1 cellular context compared by ENCODE assay signal in the genomic region with DNA sequence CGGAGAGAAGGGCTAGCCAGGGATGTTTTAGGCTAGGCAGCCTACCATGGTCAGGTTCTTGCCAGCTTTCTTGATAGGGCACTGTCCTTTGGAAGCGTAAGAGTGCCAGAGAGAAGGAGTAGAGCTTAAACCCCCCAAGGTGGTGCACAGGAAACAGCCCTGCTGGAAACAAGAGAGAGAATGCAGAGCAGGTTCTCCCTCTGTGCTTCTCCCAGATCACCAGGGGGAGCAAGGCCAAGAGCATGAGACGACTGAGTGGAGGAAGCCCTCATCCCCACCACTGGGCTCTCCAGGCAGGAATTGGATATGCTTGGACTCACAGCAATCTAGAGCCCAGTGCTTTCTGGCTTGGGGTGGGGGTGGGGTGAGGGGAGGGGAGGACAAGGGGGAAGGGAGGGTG.
TF ChIP-seq lines count a peak whose summit lies in the region.

No MANE protein-coding gene starts in this region.

TF ChIP-seq in SK-N-SH, 30 proteins besides CTCF, POLR2A, EP300 and RAD21 (continued from another document):
- TF ChIP-seq, protein P1, sequence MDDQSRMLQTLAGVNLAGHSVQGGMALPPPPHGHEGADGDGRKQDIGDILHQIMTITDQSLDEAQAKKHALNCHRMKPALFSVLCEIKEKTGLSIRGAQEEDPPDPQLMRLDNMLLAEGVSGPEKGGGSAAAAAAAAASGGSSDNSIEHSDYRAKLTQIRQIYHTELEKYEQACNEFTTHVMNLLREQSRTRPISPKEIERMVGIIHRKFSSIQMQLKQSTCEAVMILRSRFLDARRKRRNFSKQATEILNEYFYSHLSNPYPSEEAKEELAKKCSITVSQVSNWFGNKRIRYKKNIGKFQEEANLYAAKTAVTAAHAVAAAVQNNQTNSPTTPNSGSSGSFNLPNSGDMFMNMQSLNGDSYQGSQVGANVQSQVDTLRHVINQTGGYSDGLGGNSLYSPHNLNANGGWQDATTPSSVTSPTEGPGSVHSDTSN (IDR thresholded peaks at IDR 0.05): no peak
- TF ChIP-seq SMC3 (IDR thresholded peaks at IDR 0.05; ENCODE audit: low read depth, low read length) (no peak), CHD2 (IDR thresholded peaks at IDR 0.05; ENCODE audit: low read length, partially characterized antibody) (no peak), POLR2AphosphoS5 (IDR thresholded peaks at IDR 0.05; ENCODE audit: low read depth, low read length) (no peak), EZH2phosphoT487 (IDR thresholded peaks at IDR 0.05; ENCODE audit: borderline replicate concordance, low read depth) (no peak), FOSL2 (IDR thresholded peaks at IDR 0.05; ENCODE audit: borderline replicate concordance, low read depth) (no peak), MXI1 (IDR thresholded peaks at IDR 0.05; ENCODE audit: low read depth, low read length) (no peak), YY1 (IDR thresholded peaks at IDR 0.05; ENCODE audit: low read depth) (no peak)
- TF ChIP-seq, protein P2, sequence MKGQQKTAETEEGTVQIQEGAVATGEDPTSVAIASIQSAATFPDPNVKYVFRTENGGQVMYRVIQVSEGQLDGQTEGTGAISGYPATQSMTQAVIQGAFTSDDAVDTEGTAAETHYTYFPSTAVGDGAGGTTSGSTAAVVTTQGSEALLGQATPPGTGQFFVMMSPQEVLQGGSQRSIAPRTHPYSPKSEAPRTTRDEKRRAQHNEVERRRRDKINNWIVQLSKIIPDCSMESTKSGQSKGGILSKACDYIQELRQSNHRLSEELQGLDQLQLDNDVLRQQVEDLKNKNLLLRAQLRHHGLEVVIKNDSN (IDR thresholded peaks at IDR 0.05; ENCODE audit: borderline replicate concordance, low read depth): no peak
- TF ChIP-seq, protein P3, sequence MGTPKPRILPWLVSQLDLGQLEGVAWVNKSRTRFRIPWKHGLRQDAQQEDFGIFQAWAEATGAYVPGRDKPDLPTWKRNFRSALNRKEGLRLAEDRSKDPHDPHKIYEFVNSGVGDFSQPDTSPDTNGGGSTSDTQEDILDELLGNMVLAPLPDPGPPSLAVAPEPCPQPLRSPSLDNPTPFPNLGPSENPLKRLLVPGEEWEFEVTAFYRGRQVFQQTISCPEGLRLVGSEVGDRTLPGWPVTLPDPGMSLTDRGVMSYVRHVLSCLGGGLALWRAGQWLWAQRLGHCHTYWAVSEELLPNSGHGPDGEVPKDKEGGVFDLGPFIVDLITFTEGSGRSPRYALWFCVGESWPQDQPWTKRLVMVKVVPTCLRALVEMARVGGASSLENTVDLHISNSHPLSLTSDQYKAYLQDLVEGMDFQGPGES (IDR thresholded peaks at IDR 0.05; ENCODE audit: low read depth, low read length): no peak
- TF ChIP-seq, protein P4, sequence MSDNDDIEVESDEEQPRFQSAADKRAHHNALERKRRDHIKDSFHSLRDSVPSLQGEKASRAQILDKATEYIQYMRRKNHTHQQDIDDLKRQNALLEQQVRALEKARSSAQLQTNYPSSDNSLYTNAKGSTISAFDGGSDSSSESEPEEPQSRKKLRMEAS (IDR thresholded peaks at IDR 0.05; ENCODE audit: low read depth): no peak
- TF ChIP-seq, protein P5, sequence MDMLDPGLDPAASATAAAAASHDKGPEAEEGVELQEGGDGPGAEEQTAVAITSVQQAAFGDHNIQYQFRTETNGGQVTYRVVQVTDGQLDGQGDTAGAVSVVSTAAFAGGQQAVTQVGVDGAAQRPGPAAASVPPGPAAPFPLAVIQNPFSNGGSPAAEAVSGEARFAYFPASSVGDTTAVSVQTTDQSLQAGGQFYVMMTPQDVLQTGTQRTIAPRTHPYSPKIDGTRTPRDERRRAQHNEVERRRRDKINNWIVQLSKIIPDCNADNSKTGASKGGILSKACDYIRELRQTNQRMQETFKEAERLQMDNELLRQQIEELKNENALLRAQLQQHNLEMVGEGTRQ (IDR thresholded peaks at IDR 0.05; ENCODE audit: borderline replicate concordance, low read depth, low read length): no peak
TF ChIP-seq in SK-N-SH: peak in this region for 0.
